Comparison of ENCODE assay signal across 30 cellular contexts in genomic region chr3:31013843-31014242, GRCh38.
A peak's percentile ranks its signal among the peaks of the same experiment; 100 is the strongest.
DNase-seq lines count a peak whose midpoint lies in the region; ATAC-seq and TF ChIP-seq lines count a peak whose summit lies in the region.
"Had no signal": no experiment of that assay in that cellular context is flagged by ENCODE, and none has a peak within 500 bp of the region (broad histone marks: within the 10 kb centered on the region; RNA-seq: fewer than 3 reads in every experiment).

No MANE protein-coding gene starts in this region.

- H3K9me3 ChIP-seq in DND-41 (ENCODE audit: insufficient read depth, low read length, severe bottlenecking), result no peaks in the 10 kb centered on the region
- H3K9me3 ChIP-seq: esophagus muscularis mucosa, sigmoid colon, transverse colon had no signal

- peaks cover 6% of the 10 kb centered on the region for H3K9me3 Mint-ChIP-seq in activated CD4-positive, alpha-beta memory T cell treated with anti-CD3 and anti-CD28 coated beads, Interleukin-2, amount 10 ng/mL, durations not matched to agents 7 days and 5 days
- H3K9me3 Mint-ChIP-seq: CD4-positive, alpha-beta T cell; dendritic cell treated with granulocyte-macrophage colony-stimulating factor and Interleukin-4, amounts not matched to agents 40 ng/mL and 50 ng/mL, for 4 days had no signal

- DNase-seq in DND-41 (peak; percentile 77), LHCN-M2 (ENCODE audit: low read depth) (peak; percentile 35), astrocyte of the spinal cord (ENCODE audit: low read depth, low spot score) (peak; percentile 14), renal cortical epithelial cell (ENCODE audit: low read depth) (peak; percentile 19), HEK293T (ENCODE audit: extremely low spot score) (no peak), DMS114 treated with DMSO at 0.1 percent for 48 hours (lab: John Stamatoyannopoulos, UW; ENCODE audit: unreplicated experiment) (no peak)
- no peak for DNase-seq in activated CD4-positive, alpha-beta memory T cell treated with anti-CD3 and anti-CD28 coated beads, Interleukin-2, amount 10 ng/mL, durations not matched to agents 7 days and 5 days
- DNase-seq: activated CD4-positive, alpha-beta T cell treated with anti-CD3 and anti-CD28 coated beads, Interleukin-2, amount 50 U/mL, for 4 hours; activated CD4-positive, CD25-positive, alpha-beta regulatory T cell; activated naive CD4-positive, alpha-beta T cell treated with Interleukin-2 at 50 U/mL for 16 hours; CD4-positive, alpha-beta T cell; central memory CD4-positive, alpha-beta T cell; endodermal cell; head of caudate nucleus; kidney; naive B cell; NCI-H1436; NCI-H2081 treated with DMSO at 0.1 percent for 48 hours; NCI-H345; NCI-H774; sigmoid colon; stimulated activated CD4-positive, alpha-beta T cell treated with anti-CD3 and anti-CD28 coated beads, Interleukin-4, amount 100 ng/mL, for 1 hour; transverse colon had no signal

- no peaks in the 10 kb centered on the region for H4K20me1 ChIP-seq in DND-41 (ENCODE audit: insufficient read depth, low read length)

- in situ Hi-C loops in astrocyte of the spinal cord (cut with HindIII; ENCODE audit: low sequenced_read_pairs), result no loop called here

- H3K27me3 ChIP-seq in DND-41 (ENCODE audit: insufficient read depth, low read length, poor library complexity), result no peaks in the 10 kb centered on the region
- H3K27me3 ChIP-seq: esophagus muscularis mucosa, sigmoid colon, transverse colon had no signal

- CTCF ChIA-PET in HEK293T (lab: Yijun Ruan, JAX), result no interaction called here
- CTCF ChIA-PET in activated CD4-positive, alpha-beta memory T cell treated with anti-CD3 and anti-CD28 coated beads, Interleukin-2, amount 10 ng/mL, durations not matched to agents 7 days and 5 days (lab: Charles Lee), result no interaction called here

- H3K4me1 ChIP-seq in DND-41 (ENCODE audit: insufficient read depth, low read length), result peaks cover 13% of the 10 kb centered on the region
- H3K4me1 ChIP-seq: sigmoid colon, transverse colon had no signal

- no peak overlapping the region for H3K4me3 Mint-ChIP-seq in activated CD4-positive, alpha-beta memory T cell treated with anti-CD3 and anti-CD28 coated beads, Interleukin-2, amount 10 ng/mL, durations not matched to agents 7 days and 5 days
- H3K4me3 Mint-ChIP-seq: CD4-positive, alpha-beta T cell; dendritic cell treated with granulocyte-macrophage colony-stimulating factor and Interleukin-4, amounts not matched to agents 40 ng/mL and 50 ng/mL, for 4 days; endodermal cell; mesothelial cell of epicardium; naive B cell; T-helper 1 cell treated with Interleukin-12 subunit alpha and Interleukin-12 subunit beta and Interleukin-4 antibody, amounts not matched to agents 30 μg/mL and 1 μg/mL, for 36 hours had no signal

- no peak overlapping the region for H3K4me3 ChIP-seq in DND-41 (ENCODE audit: low read depth in 1 of 2, low read length in 2 of 2)
- no peak overlapping the region for H3K4me3 ChIP-seq in astrocyte of the spinal cord (ENCODE audit: low read depth, low read length)
- H3K4me3 ChIP-seq: esophagus muscularis mucosa, sigmoid colon, SK-N-MC, transverse colon had no signal

- H3K27me3 Mint-ChIP-seq in activated CD4-positive, alpha-beta memory T cell treated with anti-CD3 and anti-CD28 coated beads, Interleukin-2, amount 10 ng/mL, durations not matched to agents 7 days and 5 days, result no peaks in the 10 kb centered on the region
- H3K27me3 Mint-ChIP-seq: CD4-positive, alpha-beta T cell; progenitor cell of endocrine pancreas had no signal

- H3K27ac ChIP-seq in DND-41 (ENCODE audit: low read length), result peak overlapping the region; percentile 76
- H3K27ac ChIP-seq: esophagus muscularis mucosa, RWPE1, sigmoid colon, SK-N-MC, transverse colon had no signal

- no peaks in the 10 kb centered on the region for H3K36me3 Mint-ChIP-seq in activated CD4-positive, alpha-beta memory T cell treated with anti-CD3 and anti-CD28 coated beads, Interleukin-2, amount 10 ng/mL, durations not matched to agents 7 days and 5 days (ENCODE audit: low read depth)
- H3K36me3 Mint-ChIP-seq: mesothelial cell of epicardium, naive B cell had no signal

- TF ChIP-seq CTCF in DND-41 (IDR thresholded peaks at IDR 0.05; ENCODE audit: borderline replicate concordance, extremely low read depth, low read length, poor library complexity, severe bottlenecking), result peak; percentile 49
- TF ChIP-seq CTCF in astrocyte of the spinal cord (IDR thresholded peaks at IDR 0.05; ENCODE audit: low read depth, low read length), result no peak

- no peak overlapping the region for H3K9ac ChIP-seq in DND-41 (ENCODE audit: low read depth, low read length)

- peak; percentile 97 for ATAC-seq in DND-41 (ENCODE audit: insufficient read depth, low read depth)

- H2AFZ ChIP-seq in DND-41 (ENCODE audit: low read depth, low read length), result peak overlapping the region; percentile 41

- POLR2A ChIA-PET in HEK293T (lab: Yijun Ruan, JAX), result no interaction called here
- POLR2A ChIA-PET in activated CD4-positive, alpha-beta memory T cell treated with anti-CD3 and anti-CD28 coated beads, Interleukin-2, amount 10 ng/mL, durations not matched to agents 7 days and 5 days (lab: Charles Lee), result interaction anchor here (1.3 kb wide), 1 partner anchor 518 kb away, joined by 3 read pairs; the partner anchor contains the start of gene STT3B

- no peaks in the 10 kb centered on the region for H3K79me2 ChIP-seq in DND-41 (ENCODE audit: insufficient read depth, low read length)

- no peak overlapping the region for H3K4me2 ChIP-seq in DND-41 (ENCODE audit: insufficient read depth, low read length)

- H3K36me3 ChIP-seq in DND-41 (ENCODE audit: insufficient read depth, low read length), result no peaks in the 10 kb centered on the region
- H3K36me3 ChIP-seq: esophagus muscularis mucosa, sigmoid colon, transverse colon had no signal

- H3K27ac Mint-ChIP-seq in activated CD4-positive, alpha-beta memory T cell treated with anti-CD3 and anti-CD28 coated beads, Interleukin-2, amount 10 ng/mL, durations not matched to agents 7 days and 5 days, result no peak overlapping the region
- H3K27ac Mint-ChIP-seq: CD4-positive, alpha-beta T cell; dendritic cell treated with granulocyte-macrophage colony-stimulating factor and Interleukin-4, amounts not matched to agents 40 ng/mL and 50 ng/mL, for 4 days; endodermal cell; mesothelial cell of epicardium; progenitor cell of endocrine pancreas; T-helper 1 cell treated with Interleukin-12 subunit alpha and Interleukin-12 subunit beta and Interleukin-4 antibody, amounts not matched to agents 30 μg/mL and 1 μg/mL, for 36 hours had no signal

- peaks cover 11% of the 10 kb centered on the region for H3K4me1 Mint-ChIP-seq in activated CD4-positive, alpha-beta memory T cell treated with anti-CD3 and anti-CD28 coated beads, Interleukin-2, amount 10 ng/mL, durations not matched to agents 7 days and 5 days
- H3K4me1 Mint-ChIP-seq: naive B cell had no signal

TF ChIP-seq in HEK293T, 16 proteins besides CTCF, POLR2A, EP300 and RAD21:
- TF ChIP-seq FOXM1 (IDR thresholded peaks at IDR 0.05; ENCODE audit: borderline replicate concordance), result no peak
- TF ChIP-seq HDGF (IDR thresholded peaks at IDR 0.05; ENCODE audit: borderline replicate concordance), result no peak
- TF ChIP-seq SP1 (IDR thresholded peaks at IDR 0.05), result no peak
- TF ChIP-seq BHLHE40 (IDR thresholded peaks at IDR 0.05; ENCODE audit: borderline replicate concordance), result no peak
- TF ChIP-seq ZNF384 (IDR thresholded peaks at IDR 0.05), result no peak
- no peak for TF ChIP-seq SUZ12 (IDR thresholded peaks at IDR 0.05)
- TF ChIP-seq ARNT (IDR thresholded peaks at IDR 0.05), result no peak
- no peak for TF ChIP-seq NFRKB (IDR thresholded peaks at IDR 0.05)
- no peak for TF ChIP-seq LEF1 (IDR thresholded peaks at IDR 0.05; ENCODE audit: borderline replicate concordance)
- TF ChIP-seq PKNOX1 (IDR thresholded peaks at IDR 0.05), result no peak
- TF ChIP-seq TARDBP (IDR thresholded peaks at IDR 0.05), result no peak
- TF ChIP-seq L3MBTL2 (conservative IDR thresholded peaks at IDR 0.05), result no peak
- no peak for TF ChIP-seq ELF4 (IDR thresholded peaks at IDR 0.05)
- TF ChIP-seq CTBP1 (IDR thresholded peaks at IDR 0.05; ENCODE audit: borderline replicate concordance), result no peak
- no peak for TF ChIP-seq FOXK2 (IDR thresholded peaks at IDR 0.05)
- TF ChIP-seq FOXA1 (IDR thresholded peaks at IDR 0.05), result no peak

Comparison
In these comparisons a context has a peak if more than half of its experiments do, and no peak if none do; other contexts are left out.
1. DNase-seq: peak in DND-41 (single experiment), LHCN-M2 (single experiment), astrocyte of the spinal cord (single experiment) and renal cortical epithelial cell (single experiment); none in HEK293T (single experiment), DMS114 treated with DMSO at 0.1 percent for 48 hours (single experiment) and activated CD4-positive, alpha-beta memory T cell treated with anti-CD3 and anti-CD28 coated beads, Interleukin-2, amount 10 ng/mL, durations not matched to agents 7 days and 5 days (single experiment).